Comparison of ENCODE assay signal across 13 cellular contexts in the genomic region with DNA sequence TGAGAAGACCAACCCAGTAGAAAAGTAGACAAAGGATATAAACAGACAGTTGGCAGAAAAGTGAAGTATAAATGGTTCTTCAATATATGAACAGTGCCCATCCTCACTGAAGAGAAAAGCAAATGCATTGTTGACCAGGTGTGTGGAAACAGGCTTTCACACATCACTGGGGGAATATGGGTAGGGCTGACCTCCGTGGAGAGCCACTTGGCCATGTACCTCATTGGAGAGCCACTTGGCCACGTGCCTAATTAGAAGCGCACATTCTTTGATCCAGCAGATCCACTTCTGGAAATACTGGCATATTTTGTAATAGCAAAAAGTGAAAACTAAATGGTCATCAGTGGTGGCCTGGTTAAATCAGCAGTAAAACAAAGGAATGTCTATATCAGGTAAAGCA. TPM values are rescaled to one million over a fixed set of nuclear protein-coding genes. Genes with fewer than 3 reads are reported as not detected.
DNase-seq lines count a peak whose midpoint lies in the region; ATAC-seq and TF ChIP-seq lines count a peak whose summit lies in the region.
"Had no signal": no experiment of that assay in that cellular context is flagged by ENCODE, and none has a peak within 500 bp of the region (broad histone marks: within the 10 kb centered on the region; RNA-seq: fewer than 3 reads in every experiment).

No MANE protein-coding gene starts in this region.

- H3K4me1 Mint-ChIP-seq in activated naive CD4-positive, alpha-beta T cell treated with anti-CD3 and anti-CD28 coated beads, Interleukin-2, amount 50 U/mL, for 24 hours = peaks cover 90% of the 10 kb centered on the region
- H3K4me1 Mint-ChIP-seq in activated T-helper 17 cell treated with anti-CD3 and anti-CD28 coated beads, Interleukin-2, amount 50 U/mL, for 72 hours = peaks cover 45% of the 10 kb centered on the region
- H3K4me1 Mint-ChIP-seq in mesothelial cell of epicardium = peaks cover 50% of the 10 kb centered on the region

- no peaks in the 10 kb centered on the region for H3K9me3 ChIP-seq in transverse colon

- H3K4me1 ChIP-seq in transverse colon = peaks cover 41 to 77% (median 56%) of the 10 kb centered on the region in 4 donors

- no peaks in the 10 kb centered on the region for H3K36me3 ChIP-seq in transverse colon

- TF ChIP-seq POLR2A in transverse colon (IDR thresholded peaks at IDR 0.05) = no peak

- peak overlapping the region; percentile 40 to 59 (median 47) for H3K27ac ChIP-seq in transverse colon
- H3K27ac ChIP-seq: epithelial cell of prostate had no signal

- H3K27ac Mint-ChIP-seq in activated naive CD4-positive, alpha-beta T cell treated with anti-CD3 and anti-CD28 coated beads, Interleukin-2, amount 50 U/mL, for 24 hours = no peak overlapping the region
- H3K27ac Mint-ChIP-seq in activated T-helper 17 cell treated with anti-CD3 and anti-CD28 coated beads, Interleukin-2, amount 50 U/mL, for 72 hours = peak overlapping the region; percentile 1
- H3K27ac Mint-ChIP-seq in mesothelial cell of epicardium = peak overlapping the region; percentile 68
- H3K27ac Mint-ChIP-seq: activated naive CD4-positive, alpha-beta T cell treated with anti-CD3 and anti-CD28 coated beads, Interleukin-2, amount 10 ng/mL, durations not matched to agents 7 days and 5 days had no signal

- H3K4me3 Mint-ChIP-seq in activated naive CD4-positive, alpha-beta T cell treated with anti-CD3 and anti-CD28 coated beads, Interleukin-2, amount 50 U/mL, for 24 hours = peak overlapping the region; percentile 2
- no peak overlapping the region for H3K4me3 Mint-ChIP-seq in activated T-helper 17 cell treated with anti-CD3 and anti-CD28 coated beads, Interleukin-2, amount 50 U/mL, for 72 hours
- no peak overlapping the region for H3K4me3 Mint-ChIP-seq in mesothelial cell of epicardium
- H3K4me3 Mint-ChIP-seq: activated naive CD4-positive, alpha-beta T cell treated with anti-CD3 and anti-CD28 coated beads, Interleukin-2, amount 10 ng/mL, durations not matched to agents 7 days and 5 days had no signal

- no peak for TF ChIP-seq EP300 in transverse colon (IDR thresholded peaks at IDR 0.05; ENCODE audit: low read depth)

- H3K27me3 Mint-ChIP-seq in activated naive CD4-positive, alpha-beta T cell treated with anti-CD3 and anti-CD28 coated beads, Interleukin-2, amount 50 U/mL, for 24 hours = no peaks in the 10 kb centered on the region
- no peaks in the 10 kb centered on the region for H3K27me3 Mint-ChIP-seq in activated T-helper 17 cell treated with anti-CD3 and anti-CD28 coated beads, Interleukin-2, amount 50 U/mL, for 72 hours
- H3K27me3 Mint-ChIP-seq in mesothelial cell of epicardium (ENCODE audit: low read depth) = no peaks in the 10 kb centered on the region
- H3K27me3 Mint-ChIP-seq: activated naive CD4-positive, alpha-beta T cell treated with anti-CD3 and anti-CD28 coated beads, Interleukin-2, amount 10 ng/mL, durations not matched to agents 7 days and 5 days had no signal

- DNase-seq in activated naive CD4-positive, alpha-beta T cell treated with Interleukin-2 at 50 U/mL for 16 hours = no peak
- DNase-seq in mesothelial cell of epicardium (ENCODE audit: low spot score in 2 of 2, unreplicated experiment in 2 of 2) (no peak), transverse colon (no peak), NCI-H446 treated with DMSO at 0.1 percent for 48 hours (lab: John Stamatoyannopoulos, UW) (no peak), kidney tubule cell (ENCODE audit: low spot score) (no peak)
- DNase-seq: activated naive CD4-positive, alpha-beta T cell treated with anti-CD3 and anti-CD28 coated beads, Interleukin-2, amount 10 ng/mL, durations not matched to agents 7 days and 5 days; DMS 273 treated with DMSO at 0.1 percent for 48 hours; left ventricle myocardium superior; NCI-H1930 had no signal

- TF ChIP-seq CTCF in mesothelial cell of epicardium (IDR thresholded peaks at IDR 0.05; ENCODE audit: unreplicated experiment) (no peak), transverse colon (IDR thresholded peaks at IDR 0.05) (no peak)

- intact Hi-C loops in transverse colon (cut with DNase I; ENCODE audit: low total_unique reads) = no loop called here

- in situ Hi-C loops in transverse colon (cut with MboI; ENCODE audit: low pct_ligation_motif_present in 1 of 4, low pct_unique_long_range_greater_than_20kb in 1 of 4, low sequenced_read_pairs in 3 of 4) = no loop called here

- H3K4me3 ChIP-seq in transverse colon = no peak overlapping the region

- H3K9me3 Mint-ChIP-seq in activated naive CD4-positive, alpha-beta T cell treated with anti-CD3 and anti-CD28 coated beads, Interleukin-2, amount 50 U/mL, for 24 hours = no peaks in the 10 kb centered on the region
- no peaks in the 10 kb centered on the region for H3K9me3 Mint-ChIP-seq in activated T-helper 17 cell treated with anti-CD3 and anti-CD28 coated beads, Interleukin-2, amount 50 U/mL, for 72 hours
- no peaks in the 10 kb centered on the region for H3K9me3 Mint-ChIP-seq in mesothelial cell of epicardium
- H3K9me3 Mint-ChIP-seq: activated naive CD4-positive, alpha-beta T cell treated with anti-CD3 and anti-CD28 coated beads, Interleukin-2, amount 10 ng/mL, durations not matched to agents 7 days and 5 days had no signal

- H3K27me3 ChIP-seq in transverse colon = no peaks in the 10 kb centered on the region

- WGBS in transverse colon (ENCODE audit: low coverage in 1 of 2), 2 donors = 62 to 64% methylated on average over 2 to 3 of the region's 3 CpGs

- H3K36me3 Mint-ChIP-seq in activated naive CD4-positive, alpha-beta T cell treated with anti-CD3 and anti-CD28 coated beads, Interleukin-2, amount 50 U/mL, for 24 hours = peaks cover 10% of the 10 kb centered on the region
- H3K36me3 Mint-ChIP-seq in activated T-helper 17 cell treated with anti-CD3 and anti-CD28 coated beads, Interleukin-2, amount 50 U/mL, for 72 hours (ENCODE audit: low read depth) = peaks cover 14% of the 10 kb centered on the region
- no peaks in the 10 kb centered on the region for H3K36me3 Mint-ChIP-seq in mesothelial cell of epicardium

- ATAC-seq in activated T-helper 17 cell treated with anti-CD3 and anti-CD28 coated beads, Interleukin-2, amount 50 U/mL, for 72 hours (replicated peaks) = no peak
- ATAC-seq in HG03196 (IDR thresholded peaks at IDR 0.05; ENCODE audit: unreplicated experiment) = no peak

RNA-seq across cellular contexts. Expression of a gene that starts 43.2 kb away (rescaled TPM):
- total RNA-seq in activated T-helper 17 cell treated with anti-CD3 and anti-CD28 coated beads, Interleukin-2, amount 50 U/mL, for 72 hours = 100 to 1,000 TPM; 110 to 138 TPM
- 133 to 141 TPM (median 137 TPM) in 3 replicates for total RNA-seq in mesothelial cell of epicardium
- 100 to 1,000 TPM in 3 of 4 donors, 10 to 100 TPM in 1; 89.8 to 158 (median 117) TPM for total RNA-seq in transverse colon
